ENCODE assay signal across 13 cellular contexts in the genomic region with DNA sequence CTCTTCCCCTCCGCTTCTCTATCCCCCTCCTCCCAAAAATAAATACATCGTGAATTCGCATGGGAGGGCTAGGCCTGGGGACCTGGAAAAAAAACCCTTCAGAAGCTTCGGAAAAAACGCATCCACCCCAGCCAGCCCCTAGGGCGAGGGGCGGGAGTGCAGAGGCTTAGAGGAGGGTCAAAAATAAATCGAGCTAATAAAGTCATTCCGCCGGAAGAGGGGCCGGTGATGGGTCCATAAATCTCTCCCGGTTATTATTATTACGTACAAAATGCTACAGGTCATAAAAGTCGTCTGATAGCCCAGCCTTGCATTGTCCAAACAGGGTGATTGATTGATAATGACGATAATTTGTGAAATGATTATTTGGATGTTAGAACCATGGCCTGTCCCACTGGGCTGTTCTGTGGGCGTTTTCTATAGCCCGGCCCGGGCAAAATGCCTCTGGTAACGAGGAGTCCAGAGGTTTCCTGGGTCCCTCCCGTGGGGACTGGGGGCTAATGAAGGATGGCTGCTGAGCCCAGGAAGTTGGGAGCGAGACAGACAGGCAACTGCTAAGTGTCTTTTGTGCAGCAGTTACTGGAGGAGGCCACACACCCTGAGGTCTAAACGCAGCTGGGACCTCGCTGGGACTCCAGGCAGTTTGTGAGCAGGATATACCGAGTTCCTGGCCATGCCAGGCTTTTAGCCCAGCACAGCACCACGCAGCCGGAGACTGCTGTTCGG.
"Had no signal": no experiment of that assay in that cellular context is flagged by ENCODE, and none has a peak within 500 bp of the region (broad histone marks: within the 10 kb centered on the region; RNA-seq: fewer than 3 reads in every experiment).

No MANE protein-coding gene starts in this region.

- H3K4me3 ChIP-seq: smooth muscle cell had no signal

- H3K4me2 ChIP-seq: smooth muscle cell had no signal

- H3K36me3 ChIP-seq: neutrophil had no signal

- H3K27ac ChIP-seq: foreskin keratinocyte, neutrophil had no signal

- DNase-seq: activated CD4-positive, alpha-beta T cell treated with anti-CD3 and anti-CD28 coated beads for 1 hour; activated CD4-positive, alpha-beta T cell treated with anti-CD3 and anti-CD28 coated beads, Interleukin-2, amount 50 U/mL, for 4 hours; activated naive CD4-positive, alpha-beta T cell; activated T-cell treated with anti-CD3 and anti-CD28 coated beads for 4 hours; right cardiac atrium; stimulated activated CD4-positive, alpha-beta T cell treated with anti-CD3 and anti-CD28 coated beads, Interleukin-4, amount 100 ng/mL, for 4 hours; stimulated activated naive CD8-positive, alpha-beta T cell treated with anti-CD3 and anti-CD28 coated beads, Interleukin-15, Interleukin-2, amounts not matched to agents 100 U/mL and 50 U/mL, for 24 hours; T-helper 1 cell; T1000 had no signal

- H3K9me3 ChIP-seq: neutrophil had no signal

- ATAC-seq: foreskin keratinocyte; SK-N-SH treated with all-trans-retinoic acid at 6 μM for 48 hours; stimulated activated naive CD8-positive, alpha-beta T cell treated with anti-CD3 and anti-CD28 coated beads, Interleukin-15, Interleukin-2, amounts not matched to agents 100 U/mL and 50 U/mL, for 24 hours had no signal

- H3K4me1 ChIP-seq: foreskin keratinocyte had no signal
